ENCODE assay signal across 22 cellular contexts in the genomic region with DNA sequence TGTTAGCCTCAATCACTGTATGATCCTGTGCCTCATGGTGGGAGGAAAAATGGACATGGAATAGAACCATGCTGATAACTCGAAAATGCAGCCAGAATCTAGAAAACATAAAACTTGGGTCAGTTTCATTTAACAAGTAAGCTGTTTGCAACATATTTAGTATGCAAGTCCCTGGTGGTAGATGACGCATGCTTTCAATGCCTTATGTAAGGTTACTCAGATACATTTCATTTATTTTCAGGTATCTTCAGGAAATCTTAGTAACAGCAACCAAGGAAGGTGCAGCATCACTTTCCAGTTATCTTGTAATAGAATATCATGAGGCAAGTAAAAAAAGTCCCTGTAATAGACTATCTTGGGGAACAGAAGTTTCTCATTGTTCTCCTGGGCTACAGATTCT.
"Had no signal": no experiment of that assay in that cellular context is flagged by ENCODE, and none has a peak within 500 bp of the region (broad histone marks: within the 10 kb centered on the region; RNA-seq: fewer than 3 reads in every experiment).

No MANE protein-coding gene starts in this region.

- H3K36me3 ChIP-seq: colonic mucosa, esophagus muscularis mucosa, esophagus squamous epithelium, gastrocnemius medialis, gastroesophageal sphincter had no signal

- H3K27me3 Mint-ChIP-seq: dendritic cell treated with granulocyte-macrophage colony-stimulating factor and Interleukin-4, amounts not matched to agents 40 ng/mL and 50 ng/mL, for 4 days had no signal

- H3K27me3 ChIP-seq: colonic mucosa, dorsolateral prefrontal cortex, esophagus muscularis mucosa, esophagus squamous epithelium, foreskin keratinocyte, gastrocnemius medialis, gastroesophageal sphincter, heart left ventricle had no signal

- H3K9me3 ChIP-seq: colonic mucosa, gastrocnemius medialis had no signal

- H3K4me3 ChIP-seq: colonic mucosa, coronary artery, dorsolateral prefrontal cortex, esophagus muscularis mucosa, esophagus squamous epithelium, gastrocnemius medialis, gastroesophageal sphincter, heart left ventricle had no signal

- H3K27ac Mint-ChIP-seq: dendritic cell treated with granulocyte-macrophage colony-stimulating factor and Interleukin-4, amounts not matched to agents 40 ng/mL and 50 ng/mL, for 4 days; effector memory CD8-positive, alpha-beta T cell; endodermal cell had no signal

- H3K4me3 Mint-ChIP-seq: dendritic cell treated with granulocyte-macrophage colony-stimulating factor and Interleukin-4, amounts not matched to agents 40 ng/mL and 50 ng/mL, for 4 days; effector memory CD8-positive, alpha-beta T cell; endodermal cell had no signal

- DNase-seq: colonic mucosa; cortex of kidney; dermis blood vessel endothelial cell; dorsolateral prefrontal cortex; effector CD4-positive, alpha-beta T cell; effector CD8-positive, alpha-beta T cell; effector memory CD4-positive, alpha-beta T cell; effector memory CD8-positive, alpha-beta T cell; endodermal cell; erythroblast; esophagus squamous epithelium; foreskin fibroblast; foreskin keratinocyte; foreskin melanocyte; gastrocnemius medialis; glutamatergic neuron; heart left ventricle had no signal

- H3K4me1 ChIP-seq: colonic mucosa, esophagus squamous epithelium, foreskin keratinocyte, gastrocnemius medialis had no signal

- H3K27ac ChIP-seq: colonic mucosa, coronary artery, epithelial cell of prostate, esophagus muscularis mucosa, esophagus squamous epithelium, foreskin keratinocyte, gastrocnemius medialis, gastroesophageal sphincter had no signal
